In the genomic region with DNA sequence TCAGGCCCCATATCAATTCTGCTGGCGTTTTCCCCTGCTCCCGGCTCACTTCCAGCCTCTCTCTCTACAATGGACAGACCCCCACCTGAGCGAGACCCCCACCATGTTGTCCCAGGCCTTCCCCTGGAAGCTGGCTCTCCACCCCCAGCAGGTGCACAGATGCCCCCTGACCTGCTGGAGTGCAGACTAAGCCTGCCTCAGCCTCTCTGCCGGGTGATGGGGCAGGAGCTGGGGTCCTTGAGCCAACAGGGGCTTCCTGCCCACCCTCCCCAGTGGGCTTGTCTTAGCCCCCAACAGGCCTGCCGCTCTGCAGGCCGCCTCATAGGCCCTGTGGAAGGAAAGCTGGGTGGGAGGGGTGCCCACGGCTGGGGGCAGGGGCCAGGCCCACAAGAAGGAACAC, we compare ENCODE assay signal across 12 cellular contexts. TPM values are rescaled to one million over a fixed set of nuclear protein-coding genes. Genes with fewer than 3 reads are reported as not detected.
"Had no signal": no experiment of that assay in that cellular context is flagged by ENCODE, and none has a peak within 500 bp of the region (broad histone marks: within the 10 kb centered on the region; RNA-seq: fewer than 3 reads in every experiment).

No MANE protein-coding gene starts in this region.

- H3K27ac ChIP-seq: epithelial cell of prostate, gastroesophageal sphincter, transverse colon had no signal

- H3K9me3 ChIP-seq: gastroesophageal sphincter, transverse colon had no signal

- DNase-seq: activated CD4-positive, alpha-beta T cell treated with anti-CD3 and anti-CD28 coated beads for 1 hour; activated naive CD4-positive, alpha-beta T cell treated with anti-CD3 and anti-CD28 coated beads, Interleukin-2, amount 50 U/mL, for 16 hours; effector CD4-positive, alpha-beta T cell; right cardiac atrium; small intestine; T1000; transverse colon had no signal

- H3K36me3 ChIP-seq: gastroesophageal sphincter, transverse colon had no signal

- H3K4me3 Mint-ChIP-seq: activated CD4-positive, alpha-beta memory T cell treated with anti-CD3 and anti-CD28 coated beads, Interleukin-2, amount 10 ng/mL, durations not matched to agents 7 days and 5 days had no signal

- ATAC-seq: gastroesophageal sphincter, right cardiac atrium had no signal

- H3K4me3 ChIP-seq: gastroesophageal sphincter, transverse colon had no signal

- H3K9me3 Mint-ChIP-seq: activated CD4-positive, alpha-beta memory T cell treated with anti-CD3 and anti-CD28 coated beads, Interleukin-2, amount 10 ng/mL, durations not matched to agents 7 days and 5 days had no signal

- H3K27ac Mint-ChIP-seq: activated CD4-positive, alpha-beta memory T cell treated with anti-CD3 and anti-CD28 coated beads, Interleukin-2, amount 10 ng/mL, durations not matched to agents 7 days and 5 days; progenitor cell of endocrine pancreas had no signal

RNA-seq across cellular contexts. Expression of a gene that starts 10.0 kb away (rescaled TPM):
- total RNA-seq: mesenteric fat pad had no signal
